ENCODE assay signal across 8 cellular contexts in genomic region chr1:201895913-201896807, GRCh38. TPM values are rescaled to one million over a fixed set of nuclear protein-coding genes. Genes with fewer than 3 reads are reported as not detected.
DNase-seq lines count a peak whose midpoint lies in the region; ATAC-seq lines count a peak whose summit lies in the region.

No MANE protein-coding gene starts in this region.

- ATAC-seq in GM18519 (IDR thresholded peaks at IDR 0.05; ENCODE audit: low FRiP score, unreplicated experiment) (peak; percentile 66), HG03354 (IDR thresholded peaks at IDR 0.05; ENCODE audit: poor library complexity, severe bottlenecking, unreplicated experiment) (peak; percentile 86)

- DNase-seq in A172 (ENCODE audit: low spot score) (peak; percentile 96), NCI-H510A treated with DMSO at 0.1 percent for 48 hours (lab: John Stamatoyannopoulos, UW) (peak; percentile 91), cerebellar cortex (ENCODE audit: low spot score) (peak; percentile 82), left kidney (ENCODE audit: low read depth, low spot score) (peak; percentile 95)
- DNase-seq in activated CD4-positive, alpha-beta T cell treated with anti-CD3 and anti-CD28 coated beads for 24 hours (ENCODE audit: low read depth in 2 of 2), result peak; percentile 70 to 82
- DNase-seq in stimulated activated CD4-positive, alpha-beta T cell treated with anti-CD3 and anti-CD28 coated beads, Interleukin-1b, Interleukin-23, amount 100 ng/mL, for 48 hours, result peak; percentile 87

RNA-seq across cellular contexts. Expression of gene SHISA4, which starts 7.5 kb away (rescaled TPM):
- total RNA-seq in A172 (2014; rRNA removed; shearing (Covaris generic)), result 49.5 and 53.5 TPM in 2 replicates

RNA-seq across cellular contexts. Expression of gene LMOD1, which starts 50.2 kb away (rescaled TPM):
- not detected in 2 replicates for total RNA-seq in A172 (2014; rRNA removed; shearing (Covaris generic))

RNA-seq across cellular contexts. Expression of gene TIMM17A, which starts 59.1 kb away (rescaled TPM):
- total RNA-seq in A172 (2014; rRNA removed; shearing (Covaris generic)), result 221 and 246 TPM in 2 replicates

Comparison
In these comparisons a context has a peak if more than half of its experiments do, and no peak if none do; other contexts are left out.
1. Peak in every context shown above with its lines: DNase-seq and ATAC-seq.